In genomic region chrX:56802921-56803848, GRCh38 we compare ENCODE assay signal across 1 cellular context.
A peak's percentile ranks its signal among the peaks of the same experiment; 100 is the strongest.
TF ChIP-seq lines count a peak whose summit lies in the region.

No MANE protein-coding gene starts in this region.

TF ChIP-seq in HepG2, 621 proteins besides CTCF, POLR2A, EP300 and RAD21 (continued from another document):
- TF ChIP-seq ZNF687 (CRISPR knock-in tag; IDR thresholded peaks at IDR 0.05): peak; percentile 22; the same call in 1 of the 2 replicates
